Comparison of ENCODE assay signal across 23 cellular contexts in genomic region chr1:3672971-3673361, GRCh38. TPM values are rescaled to one million over a fixed set of nuclear protein-coding genes. Genes with fewer than 3 reads are reported as not detected.
DNase-seq lines count a peak whose midpoint lies in the region; ATAC-seq and TF ChIP-seq lines count a peak whose summit lies in the region.
"Had no signal": no experiment of that assay in that cellular context is flagged by ENCODE, and none has a peak within 500 bp of the region (broad histone marks: within the 10 kb centered on the region; RNA-seq: fewer than 3 reads in every experiment).

No MANE protein-coding gene starts in this region.

- H3K36me3 Mint-ChIP-seq in chondrocyte (ENCODE audit: low read depth): no peaks in the 10 kb centered on the region
- H3K36me3 Mint-ChIP-seq in stimulated activated memory B cell treated with anti-CD40 and anti-IgM and Interleukin-4, amounts not matched to agents 10 μg/mL and 1 μg/mL and 100 μg/mL, for 72 hours: no peaks in the 10 kb centered on the region
- H3K36me3 Mint-ChIP-seq: activated naive CD8-positive, alpha-beta T cell had no signal

- H3K79me2 ChIP-seq in Karpas-422 (ENCODE audit: low read length): no peaks in the 10 kb centered on the region

- no peaks in the 10 kb centered on the region for H3K27me3 Mint-ChIP-seq in chondrocyte (ENCODE audit: low read depth)
- no peaks in the 10 kb centered on the region for H3K27me3 Mint-ChIP-seq in stimulated activated memory B cell treated with anti-CD40 and anti-IgM and Interleukin-4, amounts not matched to agents 10 μg/mL and 1 μg/mL and 100 μg/mL, for 72 hours
- H3K27me3 Mint-ChIP-seq: activated CD4-positive, alpha-beta T cell treated with anti-CD3 and anti-CD28 coated beads, Interleukin-2, amount 10 ng/mL, durations not matched to agents 24 days and 14 days had no signal

- H3K27me3 ChIP-seq in Karpas-422 (ENCODE audit: low read length): no peaks in the 10 kb centered on the region
- H3K27me3 ChIP-seq: MG63 had no signal

- ATAC-seq in Right ventricle myocardium inferior (no peak), left ventricle myocardium superior (no peak), HG03354 (IDR thresholded peaks at IDR 0.05; ENCODE audit: poor library complexity, severe bottlenecking, unreplicated experiment) (no peak)
- no peak for ATAC-seq in stimulated activated memory B cell treated with anti-CD40 and anti-IgM and Interleukin-4, amounts not matched to agents 10 μg/mL and 1 μg/mL and 100 μg/mL, for 72 hours
- ATAC-seq: GM23338, lower lobe of right lung had no signal

- no peaks in the 10 kb centered on the region for H4K20me1 ChIP-seq in Karpas-422 (ENCODE audit: insufficient read depth, low read depth, low read length)

- no peaks in the 10 kb centered on the region for H3K9me3 Mint-ChIP-seq in chondrocyte (ENCODE audit: low read depth)
- no peaks in the 10 kb centered on the region for H3K9me3 Mint-ChIP-seq in stimulated activated memory B cell treated with anti-CD40 and anti-IgM and Interleukin-4, amounts not matched to agents 10 μg/mL and 1 μg/mL and 100 μg/mL, for 72 hours
- H3K9me3 Mint-ChIP-seq: activated CD4-positive, alpha-beta T cell treated with anti-CD3 and anti-CD28 coated beads, Interleukin-2, amount 10 ng/mL, durations not matched to agents 24 days and 14 days; activated T-helper 2 cell treated with anti-CD3 and anti-CD28 coated beads, Interferon-gamma antibody, Interleukin-2, Interleukin-4, amounts not matched to agents 10 μg/mL and 5 μg/mL and 100 μg/mL, durations not matched to agents 14 hours and 24 hours and 36 hours; GM23338 had no signal

- no peaks in the 10 kb centered on the region for H3K36me3 ChIP-seq in Karpas-422 (ENCODE audit: insufficient read depth, low read length)
- H3K36me3 ChIP-seq: lower lobe of right lung, MG63 had no signal

- H3K4me1 Mint-ChIP-seq in chondrocyte (ENCODE audit: low read depth): peaks cover 9% of the 10 kb centered on the region
- H3K4me1 Mint-ChIP-seq in stimulated activated memory B cell treated with anti-CD40 and anti-IgM and Interleukin-4, amounts not matched to agents 10 μg/mL and 1 μg/mL and 100 μg/mL, for 72 hours: peaks cover 82% of the 10 kb centered on the region
- H3K4me1 Mint-ChIP-seq: activated CD4-positive, alpha-beta T cell treated with anti-CD3 and anti-CD28 coated beads, Interleukin-2, amount 10 ng/mL, durations not matched to agents 24 days and 14 days had no signal

- peak overlapping the region; percentile 46 for H3K9ac ChIP-seq in Karpas-422 (ENCODE audit: low read length)

- peak; percentile 53 for DNase-seq in Right ventricle myocardium inferior (ENCODE audit: missing footprints)
- DNase-seq in left ventricle myocardium superior: no peak
- no peak for DNase-seq in Karpas-422
- DNase-seq in chondrocyte (ENCODE audit: low spot score): peak; percentile 75
- DNase-seq in GM10266 (ENCODE audit: extremely low spot score): no peak
- no peak for DNase-seq in activated CD4-positive, alpha-beta T cell treated with anti-CD3 and anti-CD28 coated beads, Interleukin-2, amount 50 U/mL, for 4 hours
- DNase-seq: activated CD4-positive, alpha-beta T cell treated with anti-CD3 and anti-CD28 coated beads, Interleukin-2, amount 10 ng/mL, durations not matched to agents 24 days and 14 days; Caco-2; cerebellar nuclear complex; effector CD4-positive, alpha-beta T cell; hypothalamus; MG63; NCI-H1436; NCI-H524; SHP77 treated with DMSO at 0.1 percent for 48 hours; stimulated activated CD4-positive, alpha-beta T cell treated with anti-CD3 and anti-CD28 coated beads, Interleukin-2, amount 100 ng/mL, for 48 hours; stimulated activated naive CD4-positive, alpha-beta T cell treated with Interleukin-2 at 50 U/mL for 16 hours had no signal

- H3K4me3 ChIP-seq in Karpas-422 (ENCODE audit: low read length): peak overlapping the region; percentile 59
- H3K4me3 ChIP-seq: GM23338, lower lobe of right lung, MG63 had no signal

- H3K4me2 ChIP-seq in Karpas-422 (ENCODE audit: low read depth, low read length, poor library complexity, severe bottlenecking): peak overlapping the region; percentile 67
- H3K4me2 ChIP-seq: GM23338 had no signal

- H3K4me3 Mint-ChIP-seq in chondrocyte (ENCODE audit: unreplicated experiment): no peak overlapping the region
- H3K4me3 Mint-ChIP-seq in stimulated activated memory B cell treated with anti-CD40 and anti-IgM and Interleukin-4, amounts not matched to agents 10 μg/mL and 1 μg/mL and 100 μg/mL, for 72 hours: peak overlapping the region; percentile 54
- H3K4me3 Mint-ChIP-seq: activated CD4-positive, alpha-beta T cell treated with anti-CD3 and anti-CD28 coated beads, Interleukin-2, amount 10 ng/mL, durations not matched to agents 24 days and 14 days; activated naive CD8-positive, alpha-beta T cell had no signal

- no peak overlapping the region for H3K27ac Mint-ChIP-seq in chondrocyte (ENCODE audit: unreplicated experiment)
- peak overlapping the region; percentile 82 for H3K27ac Mint-ChIP-seq in stimulated activated memory B cell treated with anti-CD40 and anti-IgM and Interleukin-4, amounts not matched to agents 10 μg/mL and 1 μg/mL and 100 μg/mL, for 72 hours
- H3K27ac Mint-ChIP-seq: activated CD4-positive, alpha-beta T cell treated with anti-CD3 and anti-CD28 coated beads, Interleukin-2, amount 10 ng/mL, durations not matched to agents 24 days and 14 days; activated naive CD8-positive, alpha-beta T cell; activated T-helper 2 cell treated with anti-CD3 and anti-CD28 coated beads, Interferon-gamma antibody, Interleukin-2, Interleukin-4, amounts not matched to agents 10 μg/mL and 5 μg/mL and 100 μg/mL, durations not matched to agents 14 hours and 24 hours and 36 hours; GM23338 had no signal

- H2AFZ ChIP-seq in Karpas-422 (ENCODE audit: low read length): peak overlapping the region; percentile 70; the same call in 1 of the 2 replicates
- H2AFZ ChIP-seq: GM23338 had no signal

- no peak overlapping the region for H3K27ac ChIP-seq in Karpas-422 (ENCODE audit: low read length)
- H3K27ac ChIP-seq: lower lobe of right lung had no signal

- H3K9me3 ChIP-seq in Karpas-422 (ENCODE audit: low read length): no peaks in the 10 kb centered on the region
- H3K9me3 ChIP-seq: Caco-2, lower lobe of right lung, MG63 had no signal

- H3K9me2 ChIP-seq in Karpas-422 (replicated peaks; ENCODE audit: insufficient read depth, low read length): no peaks in the 10 kb centered on the region

- intact Hi-C loops in Right ventricle myocardium inferior (cut with DNase I) (no loop called here), left ventricle myocardium superior (cut with micrococcal nuclease) (no loop called here)

- peaks cover 22% of the 10 kb centered on the region for H3K4me1 ChIP-seq in Karpas-422 (ENCODE audit: low read length)

- TF ChIP-seq CTCF in chondrocyte (IDR thresholded peaks at IDR 0.05) (no peak), GM10266 (IDR thresholded peaks at IDR 0.05; ENCODE audit: control insufficient read depth, insufficient read depth, low read depth, missing control alignments) (no peak)

RNA-seq across cellular contexts. Expression of gene TP73, which starts 20.6 kb away (rescaled TPM):
- total RNA-seq in Right ventricle myocardium inferior: 0.14 TPM
- total RNA-seq in left ventricle myocardium superior: 0.05 TPM
- 0.52 and 0.94 TPM in 2 replicates for total RNA-seq in Karpas-422 (2014; rRNA removed; shearing (Covaris generic); ENCODE audit: low replicate concordance)
- 0.05 to 0.58 TPM in 2 of 3 replicates, not detected in the other for total RNA-seq in chondrocyte

RNA-seq across cellular contexts. Expression of gene WRAP73, which starts 23.1 kb away (rescaled TPM):
- total RNA-seq in Right ventricle myocardium inferior (14.6 TPM), left ventricle myocardium superior (12.5 TPM), chondrocyte (12.6 to 17.6 TPM (median 15.5 TPM) in 3 replicates)
- total RNA-seq in Karpas-422 (2014; rRNA removed; shearing (Covaris generic); ENCODE audit: low replicate concordance): 37.2 and 46.7 TPM in 2 replicates

RNA-seq across cellular contexts. Expression of gene TPRG1L, which starts 48.2 kb away (rescaled TPM):
- total RNA-seq in Right ventricle myocardium inferior (46.1 TPM), left ventricle myocardium superior (48.6 TPM), chondrocyte (52.5 to 53.7 TPM (median 53.6 TPM) in 3 replicates)
- total RNA-seq in Karpas-422 (2014; rRNA removed; shearing (Covaris generic); ENCODE audit: low replicate concordance): 10.2 and 14.4 TPM in 2 replicates

Comparison
In these comparisons a context has a peak if more than half of its experiments do, and no peak if none do; other contexts are left out.
1. DNase-seq: peak in Right ventricle myocardium inferior (single experiment) and chondrocyte (single experiment); none in left ventricle myocardium superior (single experiment), Karpas-422 (single experiment), GM10266 (single experiment) and activated CD4-positive, alpha-beta T cell treated with anti-CD3 and anti-CD28 coated beads, Interleukin-2, amount 50 U/mL, for 4 hours (0 of 2).